ENCODE assay signal across 10 cellular contexts in the genomic region with DNA sequence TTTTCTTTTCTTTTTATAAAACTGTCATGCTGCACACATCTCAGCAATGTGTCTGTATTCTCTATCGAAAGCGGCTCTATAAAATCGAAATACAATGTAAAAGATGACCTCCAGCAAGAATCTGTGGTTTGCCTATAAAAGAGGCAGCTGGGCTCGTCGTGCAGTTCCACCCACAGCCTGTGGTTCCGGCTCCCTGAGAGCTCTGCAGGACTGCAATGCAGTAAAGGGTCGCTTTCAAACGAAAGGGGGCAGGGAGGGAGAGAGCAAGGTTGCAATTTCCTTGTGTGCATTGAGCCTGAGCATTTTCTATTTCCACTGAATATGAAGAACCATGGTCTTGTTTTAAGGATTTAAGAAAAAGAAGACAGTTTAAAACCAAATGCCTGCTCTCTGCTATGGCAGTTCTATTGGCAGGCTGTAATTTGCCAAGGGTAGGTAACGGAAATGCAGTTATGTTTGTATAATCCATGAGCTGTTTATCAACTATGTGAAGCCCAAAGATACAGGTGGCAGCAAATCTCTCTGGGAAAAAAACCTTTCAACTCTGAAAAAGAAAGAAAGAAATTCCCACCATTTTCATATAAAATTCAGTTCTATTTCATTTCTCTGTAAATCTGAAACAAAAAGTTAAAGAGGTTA.
DNase-seq lines count a peak whose midpoint lies in the region; ATAC-seq and TF ChIP-seq lines count a peak whose summit lies in the region.
"Had no signal": no experiment of that assay in that cellular context is flagged by ENCODE, and none has a peak within 500 bp of the region (broad histone marks: within the 10 kb centered on the region; RNA-seq: fewer than 3 reads in every experiment).

No MANE protein-coding gene starts in this region.

- peak overlapping the region; percentile 80 for H2AFZ ChIP-seq in OCI-LY7 (ENCODE audit: low read length)

- H3K4me3 ChIP-seq in AG09309 (ENCODE audit: control insufficient read depth, low read depth, low read length) (no peak overlapping the region), OCI-LY7 (ENCODE audit: low read depth, low read length, poor library complexity, severe bottlenecking) (peak overlapping the region; percentile 29)
- H3K4me3 ChIP-seq: tibial nerve had no signal

- CTCF ChIA-PET in OCI-LY7 (lab: Charles Lee; ENCODE audit: unreplicated experiment): no interaction called here

- BruUV-seq in OCI-LY7 (replicated peaks; lab: Mats Ljungman, UMichigan): no TSS peak

- H3K4me2 ChIP-seq in OCI-LY7 (ENCODE audit: low read length): peak overlapping the region; percentile 42

- no peaks in the 10 kb centered on the region for H3K36me3 ChIP-seq in OCI-LY7 (ENCODE audit: insufficient read depth, low read length)
- H3K36me3 ChIP-seq: tibial nerve had no signal

- no peaks in the 10 kb centered on the region for H3K9me3 ChIP-seq in OCI-LY7 (ENCODE audit: low read length)
- H3K9me3 ChIP-seq: tibial nerve had no signal

- no peaks in the 10 kb centered on the region for H3K79me2 ChIP-seq in OCI-LY7 (ENCODE audit: insufficient read depth, low read depth, low read length)

- POLR2A ChIA-PET in OCI-LY7 (lab: Charles Lee): interaction anchor here (0.6 to 1.5 kb wide), 3 partner anchors 9 to 51 kb away, joined by 3 to 4 read pairs (median 3); no protein-coding TSS in a partner anchor

- intact Hi-C loops in OCI-LY7 (cut with micrococcal nuclease; ENCODE audit: unreplicated experiment): loop anchor here (5.0 kb wide), 1 partner anchor 149 kb away; no protein-coding TSS in a partner anchor

- DNase-seq in AG09309 (ENCODE audit: low read depth) (no peak), OCI-LY7 (ENCODE audit: low spot score) (peak; percentile 75), foreskin keratinocyte (peak; percentile 60 to 79)
- no peak for DNase-seq in activated naive CD4-positive, alpha-beta T cell treated with anti-CD3 and anti-CD28 coated beads, Interleukin-2, amount 50 U/mL, for 16 hours
- DNase-seq in effector CD8-positive, alpha-beta T cell (lab: John Stamatoyannopoulos, UW): no peak
- DNase-seq in stimulated activated CD4-positive, alpha-beta T cell treated with anti-CD3 and anti-CD28 coated beads, Interleukin-12 subunit alpha, Interleukin-12 subunit beta, amount 100 ng/mL, for 4 hours: no peak
- DNase-seq: RPMI8226 had no signal

- H3K4me1 ChIP-seq in OCI-LY7 (ENCODE audit: insufficient read depth, low read length, poor library complexity, severe bottlenecking) (peaks cover 35% of the 10 kb centered on the region), foreskin keratinocyte (peaks cover 29% of the 10 kb centered on the region)

- ATAC-seq in GM19328 (IDR thresholded peaks at IDR 0.05; ENCODE audit: unreplicated experiment): peak; percentile 55
- peak; percentile 51 for ATAC-seq in foreskin keratinocyte
- ATAC-seq in HG03097 (IDR thresholded peaks at IDR 0.05; ENCODE audit: low FRiP score, unreplicated experiment): no peak

- H3K27ac ChIP-seq in OCI-LY7 (ENCODE audit: low read depth, low read length, poor library complexity, severe bottlenecking): no peak overlapping the region
- H3K27ac ChIP-seq in foreskin keratinocyte: no peak overlapping the region
- H3K27ac ChIP-seq: tibial nerve had no signal

- H3K9me2 ChIP-seq in OCI-LY7 (ENCODE audit: insufficient read depth, low read length): no peaks in the 10 kb centered on the region

- H4K20me1 ChIP-seq in OCI-LY7 (ENCODE audit: insufficient read depth, low read length): no peaks in the 10 kb centered on the region

- no peaks in the 10 kb centered on the region for H3K27me3 ChIP-seq in foreskin keratinocyte
- H3K27me3 ChIP-seq: tibial nerve had no signal

- TF ChIP-seq CTCF in AG09309 (IDR thresholded peaks at IDR 0.05; ENCODE audit: control insufficient read depth, insufficient read depth, low read depth, low read length, missing control alignments) (peak; percentile 23), OCI-LY7 (conservative IDR thresholded peaks at IDR 0.05; ENCODE audit: low read length) (peak; percentile 55), foreskin keratinocyte (conservative IDR thresholded peaks at IDR 0.05) (peak; percentile 17)

Comparison
In these comparisons a context has a peak if more than half of its experiments do, and no peak if none do; other contexts are left out.
1. DNase-seq: peak in OCI-LY7 (single experiment) and foreskin keratinocyte (2 of 2); none in AG09309 (single experiment), activated naive CD4-positive, alpha-beta T cell treated with anti-CD3 and anti-CD28 coated beads, Interleukin-2, amount 50 U/mL, for 16 hours (single experiment), effector CD8-positive, alpha-beta T cell (single experiment) and stimulated activated CD4-positive, alpha-beta T cell treated with anti-CD3 and anti-CD28 coated beads, Interleukin-12 subunit alpha, Interleukin-12 subunit beta, amount 100 ng/mL, for 4 hours (single experiment).
2. Peak in every context shown above with its lines, with median percentiles within 50 percentile points of each other: CTCF ChIP-seq.